In the genomic region with DNA sequence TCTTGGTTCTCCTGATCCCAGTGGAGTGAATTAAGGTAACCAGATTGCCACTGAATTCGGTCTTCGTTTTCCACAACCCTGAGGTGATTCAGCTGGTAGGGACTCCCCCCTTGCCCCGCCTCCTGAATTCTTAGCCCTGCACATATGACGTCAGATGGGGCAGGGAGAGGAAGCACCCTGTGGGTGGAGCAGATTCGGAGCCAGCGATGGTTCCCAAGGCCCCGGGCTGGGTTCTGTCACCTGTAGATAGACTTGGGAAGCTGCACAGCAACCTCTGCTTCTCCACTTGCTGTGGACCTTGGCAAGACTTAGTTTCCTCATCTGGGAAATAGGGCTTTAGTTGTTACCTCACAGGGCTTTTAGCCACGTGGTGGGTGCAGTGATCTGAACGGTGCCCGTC, we compare ENCODE assay signal across 18 cellular contexts.
A peak's percentile ranks its signal among the peaks of the same experiment; 100 is the strongest.
DNase-seq lines count a peak whose midpoint lies in the region; ATAC-seq, FAIRE-seq and TF ChIP-seq lines count a peak whose summit lies in the region.
"Had no signal": no experiment of that assay in that cellular context is flagged by ENCODE, and none has a peak within 500 bp of the region (broad histone marks: within the 10 kb centered on the region; RNA-seq: fewer than 3 reads in every experiment).

No MANE protein-coding gene starts in this region.

- 48 to 79% (median 74%) methylated on average over 6 to 10 of the region's 10 CpGs for WGBS in spleen, 5 donors

- TF ChIP-seq CTCF in epithelial cell of esophagus (IDR thresholded peaks at IDR 0.05; ENCODE audit: insufficient read depth, low read depth, low read length, missing control alignments) (no peak), spleen (IDR thresholded peaks at IDR 0.05 in 8 of 11, conservative IDR thresholded peaks at IDR 0.05 in 3 of 11) (no peak)

- no peak for FAIRE-seq in GM12891 (lab: Jason Lieb, UNC)
- FAIRE-seq: GM18507 had no signal

- TF ChIP-seq POLR2A in spleen (IDR thresholded peaks at IDR 0.05) (no peak), GM12891 (IDR thresholded peaks at IDR 0.05; ENCODE audit: low read depth, low read length) (no peak)

- peaks cover 0 to 61% (median 0%) of the 10 kb centered on the region in 7 donors for H3K27me3 ChIP-seq in spleen (replicated peaks in 1 of 7)
- H3K27me3 ChIP-seq: ascending aorta had no signal

- H3K4me3 ChIP-seq in epithelial cell of esophagus (ENCODE audit: low read length) (no peak overlapping the region), spleen (no peak overlapping the region)
- H3K4me3 ChIP-seq: ascending aorta had no signal

- H3K9me3 ChIP-seq in spleen, result no peaks in the 10 kb centered on the region
- H3K9me3 ChIP-seq: ascending aorta had no signal

- ATAC-seq in left ventricle myocardium superior, result no peak

- H3K4me1 ChIP-seq in spleen, result no peaks in the 10 kb centered on the region
- H3K4me1 ChIP-seq: ascending aorta had no signal

- no peak overlapping the region for H3K27ac ChIP-seq in spleen
- H3K27ac ChIP-seq: ascending aorta, epithelial cell of prostate had no signal

- DNase-seq in cardiac septum (ENCODE audit: low spot score) (peak; percentile 50), left ventricle myocardium superior (no peak), OCI-M1 (lab: John Stamatoyannopoulos, UW) (peak; percentile 57), epithelial cell of esophagus (ENCODE audit: low read depth) (peak; percentile 37), spleen (peak; percentile 56), superior temporal gyrus (ENCODE audit: extremely low spot score) (no peak), RPMI8226 (no peak), GM12891 (ENCODE audit: insufficient read length, low spot score) (no peak)
- DNase-seq: activated effector memory CD4-positive, alpha-beta T cell treated with anti-CD3 and anti-CD28 coated beads, Interleukin-2, amount 50 U/mL, for 16 hours; cortex of kidney; H7; immature natural killer cell; NCI-H187 treated with DMSO at 0.1 percent for 48 hours; NCI-H510A treated with DMSO at 0.1 percent for 48 hours; WERI-Rb-1 had no signal

- intact Hi-C loops in cardiac septum (cut with DNase I), result no loop called here
- intact Hi-C loops in left ventricle myocardium superior (cut with micrococcal nuclease), result no loop called here
- intact Hi-C loops in spleen (cut with DNase I; ENCODE audit: low total_unique reads), result loop anchor here (2.0 kb wide), 1 partner anchor 289 kb away; no protein-coding TSS in a partner anchor

- H3K36me3 ChIP-seq in spleen, result no peaks in the 10 kb centered on the region
- H3K36me3 ChIP-seq: ascending aorta, WERI-Rb-1 had no signal

TF ChIP-seq in GM12891, 5 proteins besides CTCF, POLR2A, EP300 and RAD21:
- TF ChIP-seq POLR2AphosphoS5 (IDR thresholded peaks at IDR 0.05; ENCODE audit: low read depth, low read length), result no peak
- no peak for TF ChIP-seq PAX5 (IDR thresholded peaks at IDR 0.05; ENCODE audit: insufficient read depth, low read length, severe bottlenecking)
- TF ChIP-seq POU2F2 (IDR thresholded peaks at IDR 0.05; ENCODE audit: low read depth, low read length), result no peak
- no peak for TF ChIP-seq TAF1 (IDR thresholded peaks at IDR 0.05; ENCODE audit: low read depth, low read length)
- TF ChIP-seq SPI1 (IDR thresholded peaks at IDR 0.05; ENCODE audit: low read depth, low read length), result no peak

Comparison
In these comparisons a context has a peak if more than half of its experiments do, and no peak if none do; other contexts are left out.
1. DNase-seq: peak in cardiac septum (single experiment), OCI-M1 (single experiment), epithelial cell of esophagus (single experiment) and spleen (single experiment); none in left ventricle myocardium superior (single experiment), superior temporal gyrus (single experiment), RPMI8226 (single experiment) and GM12891 (single experiment).